Comparison of ENCODE assay signal across 21 cellular contexts in the genomic region with DNA sequence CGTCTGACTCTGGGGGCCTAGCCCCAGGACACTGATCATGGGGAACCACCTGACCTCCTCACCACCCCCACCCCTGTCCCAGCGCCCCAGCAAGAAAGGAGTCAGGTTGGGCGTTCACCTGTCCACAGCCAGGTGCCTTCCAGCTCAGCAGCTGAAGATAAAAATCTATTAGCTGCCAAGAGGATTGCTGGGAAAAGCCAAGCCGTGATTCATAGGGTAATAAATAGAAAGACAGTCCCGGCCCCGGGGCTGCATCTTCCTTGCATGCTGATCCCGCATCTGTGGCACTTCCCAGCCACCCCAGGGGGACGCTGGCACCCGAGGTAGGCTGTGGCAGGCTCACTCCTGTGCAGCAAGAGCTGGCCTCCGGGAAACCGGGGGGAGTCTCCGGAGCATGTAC.
DNase-seq lines count a peak whose midpoint lies in the region; ATAC-seq, FAIRE-seq and TF ChIP-seq lines count a peak whose summit lies in the region.
"Had no signal": no experiment of that assay in that cellular context is flagged by ENCODE, and none has a peak within 500 bp of the region (broad histone marks: within the 10 kb centered on the region; RNA-seq: fewer than 3 reads in every experiment).

No MANE protein-coding gene starts in this region.

- no TSS peak for BruUV-seq in MCF 10A (replicated peaks; lab: Mats Ljungman, UMichigan)

- intact Hi-C loops in MCF 10A (cut with micrococcal nuclease), result loop anchor here (1.0 to 2.0 kb wide), 2 partner anchors 28 to 109 kb away; no protein-coding TSS in a partner anchor
- intact Hi-C loops in left colon (cut with DNase I, micrococcal nuclease), result no loop called here

- H3K27ac Mint-ChIP-seq in MCF 10A (ENCODE audit: low read depth, unreplicated experiment) (peak overlapping the region; percentile 59), type B pancreatic cell (peak overlapping the region; percentile 79)
- H3K27ac Mint-ChIP-seq in activated CD8-positive, alpha-beta T cell treated with anti-CD3 and anti-CD28 coated beads, Interleukin-2, amount 10 ng/mL, durations not matched to agents 7 days and 5 days, result no peak overlapping the region
- H3K27ac Mint-ChIP-seq: activated CD4-positive, alpha-beta memory T cell treated with anti-CD3 and anti-CD28 coated beads for 36 hours; activated naive CD8-positive, alpha-beta T cell treated with anti-CD3 and anti-CD28 coated beads for 36 hours; activated T-cell treated with anti-CD3 and anti-CD28 coated beads, Interleukin-2, amount 50 U/mL, for 24 hours; T-helper 17 cell had no signal

- TF ChIP-seq CTCF in MCF 10A (IDR thresholded peaks at IDR 0.05; ENCODE audit: unreplicated experiment) (no peak), type B pancreatic cell (conservative IDR thresholded peaks at IDR 0.05) (no peak)

- DNase-seq in LoVo (ENCODE audit: low spot score) (peak; percentile 77), MCF 10A (ENCODE audit: unreplicated experiment) (peak; percentile 81), left colon (no peak), type B pancreatic cell (ENCODE audit: extremely low spot score, unreplicated experiment) (no peak), H54 (ENCODE audit: insufficient read length, low spot score) (no peak), NCI-H2107 (lab: John Stamatoyannopoulos, UW) (no peak)
- no peak for DNase-seq in activated CD8-positive, alpha-beta T cell treated with anti-CD3 and anti-CD28 coated beads, Interleukin-2, amount 10 ng/mL, durations not matched to agents 7 days and 5 days
- DNase-seq: activated CD4-positive, alpha-beta memory T cell treated with anti-CD3 and anti-CD28 coated beads for 36 hours; activated naive CD8-positive, alpha-beta T cell treated with anti-CD3 and anti-CD28 coated beads for 36 hours; activated T-cell treated with anti-CD3 and anti-CD28 coated beads, Interleukin-2, amount 50 U/mL, for 24 hours; brain microvascular endothelial cell; DMS153; glutamatergic neuron; naive thymus-derived CD4-positive, alpha-beta T cell; NCI-H1436 treated with DMSO at 0.1 percent for 48 hours; NCI-H345; ovary; SHP77 treated with DMSO at 0.1 percent for 48 hours; stimulated activated CD4-positive, alpha-beta T cell treated with anti-CD3 and anti-CD28 coated beads, Interleukin-4, amount 100 ng/mL, for 1 hour; T-helper 17 cell; WERI-Rb-1 had no signal

- H3K36me3 Mint-ChIP-seq in MCF 10A (ENCODE audit: insufficient read depth, unreplicated experiment), result peaks cover 8% of the 10 kb centered on the region
- peaks cover 9% of the 10 kb centered on the region for H3K36me3 Mint-ChIP-seq in type B pancreatic cell
- no peaks in the 10 kb centered on the region for H3K36me3 Mint-ChIP-seq in activated CD8-positive, alpha-beta T cell treated with anti-CD3 and anti-CD28 coated beads, Interleukin-2, amount 10 ng/mL, durations not matched to agents 7 days and 5 days (ENCODE audit: low read depth)
- H3K36me3 Mint-ChIP-seq: activated naive CD8-positive, alpha-beta T cell treated with anti-CD3 and anti-CD28 coated beads for 36 hours had no signal

- no peaks in the 10 kb centered on the region for H3K27me3 Mint-ChIP-seq in MCF 10A (ENCODE audit: insufficient read depth, unreplicated experiment)
- peaks cover 3% of the 10 kb centered on the region for H3K27me3 Mint-ChIP-seq in type B pancreatic cell
- no peaks in the 10 kb centered on the region for H3K27me3 Mint-ChIP-seq in activated CD8-positive, alpha-beta T cell treated with anti-CD3 and anti-CD28 coated beads, Interleukin-2, amount 10 ng/mL, durations not matched to agents 7 days and 5 days (ENCODE audit: low read depth)
- H3K27me3 Mint-ChIP-seq: activated naive CD8-positive, alpha-beta T cell treated with anti-CD3 and anti-CD28 coated beads for 36 hours; activated T-cell treated with anti-CD3 and anti-CD28 coated beads, Interleukin-2, amount 50 U/mL, for 24 hours had no signal

- ATAC-seq in left colon, result peak; percentile 21
- no peak for ATAC-seq in activated CD8-positive, alpha-beta T cell treated with anti-CD3 and anti-CD28 coated beads, Interleukin-2, amount 10 ng/mL, durations not matched to agents 7 days and 5 days
- ATAC-seq: naive thymus-derived CD4-positive, alpha-beta T cell; T-helper 17 cell had no signal

- H3K9me3 Mint-ChIP-seq in MCF 10A (ENCODE audit: unreplicated experiment), result peaks cover 6% of the 10 kb centered on the region
- H3K9me3 Mint-ChIP-seq in type B pancreatic cell, result peaks cover 9% of the 10 kb centered on the region
- H3K9me3 Mint-ChIP-seq in activated CD8-positive, alpha-beta T cell treated with anti-CD3 and anti-CD28 coated beads, Interleukin-2, amount 10 ng/mL, durations not matched to agents 7 days and 5 days (ENCODE audit: insufficient read depth), result no peaks in the 10 kb centered on the region
- H3K9me3 Mint-ChIP-seq: activated CD4-positive, alpha-beta memory T cell treated with anti-CD3 and anti-CD28 coated beads for 36 hours; activated naive CD8-positive, alpha-beta T cell treated with anti-CD3 and anti-CD28 coated beads for 36 hours; activated T-cell treated with anti-CD3 and anti-CD28 coated beads, Interleukin-2, amount 50 U/mL, for 24 hours had no signal

- TF ChIP-seq POLR2A in H54 (IDR thresholded peaks at IDR 0.05; ENCODE audit: low read depth, low read length), result no peak

- POLR2A ChIA-PET in MCF 10A (lab: Yijun Ruan, JAX), result interaction anchor here (0.6 to 5.6 kb wide), 17 partner anchors 9 to 249 kb away, joined by 3 to 33 read pairs (median 4); no protein-coding TSS in a partner anchor
- POLR2A ChIA-PET in activated CD8-positive, alpha-beta T cell treated with anti-CD3 and anti-CD28 coated beads, Interleukin-2, amount 10 ng/mL, durations not matched to agents 7 days and 5 days (lab: Charles Lee), result no interaction called here

- H3K4me3 Mint-ChIP-seq in MCF 10A (ENCODE audit: unreplicated experiment) (no peak overlapping the region), type B pancreatic cell (no peak overlapping the region)
- no peak overlapping the region for H3K4me3 Mint-ChIP-seq in activated CD8-positive, alpha-beta T cell treated with anti-CD3 and anti-CD28 coated beads, Interleukin-2, amount 10 ng/mL, durations not matched to agents 7 days and 5 days
- H3K4me3 Mint-ChIP-seq: activated CD4-positive, alpha-beta memory T cell treated with anti-CD3 and anti-CD28 coated beads for 36 hours; activated naive CD8-positive, alpha-beta T cell treated with anti-CD3 and anti-CD28 coated beads for 36 hours; activated T-cell treated with anti-CD3 and anti-CD28 coated beads, Interleukin-2, amount 50 U/mL, for 24 hours; T-helper 17 cell had no signal

- H3K4me1 Mint-ChIP-seq in MCF 10A (ENCODE audit: insufficient read depth, unreplicated experiment), result peaks cover 53% of the 10 kb centered on the region
- H3K4me1 Mint-ChIP-seq in type B pancreatic cell (ENCODE audit: unreplicated experiment), result peaks cover 48% of the 10 kb centered on the region
- peaks cover 9% of the 10 kb centered on the region for H3K4me1 Mint-ChIP-seq in activated CD8-positive, alpha-beta T cell treated with anti-CD3 and anti-CD28 coated beads, Interleukin-2, amount 10 ng/mL, durations not matched to agents 7 days and 5 days (ENCODE audit: low read depth)

- no peak for FAIRE-seq in H54 (lab: Jason Lieb, UNC)

- CTCF ChIA-PET in MCF 10A (lab: Yijun Ruan, JAX), result interaction anchor here (0.6 to 2.7 kb wide), 8 partner anchors 29 to 127 kb away, joined by 3 to 8 read pairs (median 4); no protein-coding TSS in a partner anchor
- CTCF ChIA-PET in activated CD8-positive, alpha-beta T cell treated with anti-CD3 and anti-CD28 coated beads, Interleukin-2, amount 10 ng/mL, durations not matched to agents 7 days and 5 days (lab: Charles Lee), result no interaction called here

Comparison
In these comparisons a context has a peak if more than half of its experiments do, and no peak if none do; other contexts are left out.
1. DNase-seq: peak in LoVo (single experiment) and MCF 10A (single experiment); none in left colon (0 of 2), type B pancreatic cell (single experiment), activated CD8-positive, alpha-beta T cell treated with anti-CD3 and anti-CD28 coated beads, Interleukin-2, amount 10 ng/mL, durations not matched to agents 7 days and 5 days (single experiment), H54 (single experiment) and NCI-H2107 (single experiment).